In the genomic region with DNA sequence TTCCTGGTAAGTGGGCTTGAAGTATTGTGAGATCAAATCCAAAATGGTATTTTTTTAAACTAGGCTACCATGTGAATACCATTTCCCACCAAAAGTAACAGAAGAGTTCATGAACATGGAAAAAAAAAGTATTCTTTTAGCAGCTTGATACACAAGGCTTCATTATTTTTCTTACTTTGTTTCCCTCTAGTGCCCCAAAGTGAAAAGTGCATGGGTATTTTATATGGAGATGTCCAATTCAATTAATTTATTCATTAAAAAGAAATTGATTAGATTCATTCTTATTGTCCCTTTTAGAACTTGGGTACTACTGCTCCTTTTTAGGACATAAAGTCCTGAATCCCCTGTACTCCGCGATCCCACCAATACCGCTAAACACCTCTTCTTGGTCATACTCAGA, we compare ENCODE assay signal across 13 cellular contexts. TPM values are rescaled to one million over a fixed set of nuclear protein-coding genes. Genes with fewer than 3 reads are reported as not detected.
A peak's percentile ranks its signal among the peaks of the same experiment; 100 is the strongest.
DNase-seq lines count a peak whose midpoint lies in the region; FAIRE-seq and TF ChIP-seq lines count a peak whose summit lies in the region.
"Had no signal": no experiment of that assay in that cellular context is flagged by ENCODE, and none has a peak within 500 bp of the region (broad histone marks: within the 10 kb centered on the region; RNA-seq: fewer than 3 reads in every experiment).

No MANE protein-coding gene starts in this region.

- no peak overlapping the region for H3K4me3 ChIP-seq in OCI-LY3 (ENCODE audit: low read length)
- no peak overlapping the region for H3K4me3 ChIP-seq in endothelial cell of umbilical vein (replicated peaks in 1 of 3; ENCODE audit: insufficient read depth in 1 of 3, low read depth in 1 of 3, low read length in 3 of 3)
- H3K4me3 ChIP-seq: sigmoid colon had no signal

- dilution Hi-C loops in endothelial cell of umbilical vein (cut with MboI; ENCODE audit: extremely low pct_ligation_motif_present, low sequenced_read_pairs) = no loop called here

- H3K79me2 ChIP-seq in OCI-LY3 (ENCODE audit: low read length) = no peaks in the 10 kb centered on the region
- H3K79me2 ChIP-seq in endothelial cell of umbilical vein (ENCODE audit: control insufficient read depth, insufficient read depth, low read length) = no peaks in the 10 kb centered on the region

- H3K36me3 ChIP-seq in OCI-LY3 (replicated peaks; ENCODE audit: low read depth, low read length) (no peaks in the 10 kb centered on the region), endothelial cell of umbilical vein (ENCODE audit: control insufficient read depth in 2 of 2, extremely low read depth in 1 of 2, insufficient read depth in 2 of 2, low read length in 2 of 2) (no peaks in the 10 kb centered on the region)
- H3K36me3 ChIP-seq: sigmoid colon had no signal

- H3K27ac ChIP-seq in OCI-LY3 (ENCODE audit: low read length) = no peak overlapping the region
- H3K27ac ChIP-seq in endothelial cell of umbilical vein (ENCODE audit: insufficient read depth, low read depth, low read length) = no peak overlapping the region
- H3K27ac ChIP-seq: sigmoid colon had no signal

- H4K20me1 ChIP-seq in OCI-LY3 (ENCODE audit: insufficient read depth, low read length) (0 out of 2 replicates have a peak, but pooled peaks cover under 1% of the 10 kb centered on the region), endothelial cell of umbilical vein (replicated peaks; ENCODE audit: control insufficient read depth, extremely low read depth, insufficient read depth, low read length) (no peaks in the 10 kb centered on the region)

- CTCF ChIA-PET in endothelial cell of umbilical vein (lab: Charles Lee) = interaction anchor here (0.8 to 6.6 kb wide), 12 partner anchors 9 to 376 kb away, joined by 3 to 72 read pairs (median 4); no protein-coding TSS in a partner anchor

- intact Hi-C loops in endothelial cell of umbilical vein (cut with micrococcal nuclease) = loop anchor here (1.0 to 5.0 kb wide), 3 partner anchors 190 to 480 kb away; a partner anchor contains a TSS

- H3K27me3 ChIP-seq in OCI-LY3 (ENCODE audit: low read depth, low read length) = peaks cover 54% of the 10 kb centered on the region
- H3K27me3 ChIP-seq in endothelial cell of umbilical vein (ENCODE audit: control insufficient read depth in 2 of 2, insufficient read depth in 2 of 2, low read length in 2 of 2) = peaks cover 4 to 5% of the 10 kb centered on the region in 2 experiments
- H3K27me3 ChIP-seq: sigmoid colon had no signal

- H3K9me1 ChIP-seq in endothelial cell of umbilical vein (replicated peaks; ENCODE audit: control insufficient read depth, extremely low read depth, insufficient read depth, low read length) = no peaks in the 10 kb centered on the region

- no peaks in the 10 kb centered on the region for H3K9me3 ChIP-seq in OCI-LY3 (ENCODE audit: insufficient read depth, low read length)
- H3K9me3 ChIP-seq in endothelial cell of umbilical vein (replicated peaks; ENCODE audit: control insufficient read depth, insufficient read depth, low read length) = no peaks in the 10 kb centered on the region
- H3K9me3 ChIP-seq: sigmoid colon had no signal

- H2AFZ ChIP-seq in OCI-LY3 (ENCODE audit: low read depth, low read length) (no peak overlapping the region), endothelial cell of umbilical vein (ENCODE audit: low read depth, low read length) (no peak overlapping the region)

- peak; percentile 81 for FAIRE-seq in endothelial cell of umbilical vein (lab: Jason Lieb, UNC)
- no peak for FAIRE-seq in urothelium cell line (lab: Jason Lieb, UNC)
- FAIRE-seq: keratinocyte had no signal

- H3K4me1 ChIP-seq in OCI-LY3 (ENCODE audit: low read length) (peaks cover 30% of the 10 kb centered on the region), endothelial cell of umbilical vein (ENCODE audit: control insufficient read depth, extremely low read depth, insufficient read depth, low read length) (peaks cover 29% of the 10 kb centered on the region)

- no TSS peak for BruUV-seq in endothelial cell of umbilical vein (replicated peaks; lab: Mats Ljungman, UMichigan)

- TF ChIP-seq CTCF in OCI-LY3 (IDR thresholded peaks at IDR 0.05; ENCODE audit: low read depth, low read length) (peak; percentile 53), endothelial cell of umbilical vein (IDR thresholded peaks at IDR 0.05; ENCODE audit: extremely low read depth in 1 of 2, insufficient read depth in 1 of 2, low read depth in 1 of 2, low read length in 2 of 2) (peak; percentile 3 to 17)

- POLR2A ChIA-PET in endothelial cell of umbilical vein (lab: Charles Lee) = no interaction called here

- H3K4me2 ChIP-seq in OCI-LY3 (ENCODE audit: low read length) = no peak overlapping the region
- no peak overlapping the region for H3K4me2 ChIP-seq in endothelial cell of umbilical vein (ENCODE audit: insufficient read depth, low read length)

- DNase-seq in NCI-H1417 (lab: John Stamatoyannopoulos, UW) = peak in 2 of 3 experiments; percentile 10 to 62
- no peak for DNase-seq in NCI-H1417 treated with DMSO at 0.1 percent for 48 hours (lab: John Stamatoyannopoulos, UW)
- peak; percentile 58 for DNase-seq in endothelial cell of umbilical vein (ENCODE audit: low read depth, low spot score)
- peak; percentile 41 for DNase-seq in renal cortical epithelial cell (ENCODE audit: low read depth)
- no peak for DNase-seq in GOT3 (lab: John Stamatoyannopoulos, UW)
- DNase-seq in OCI-M2 (lab: John Stamatoyannopoulos, UW; ENCODE audit: unreplicated experiment) = no peak
- DNase-seq in urothelium cell line (ENCODE audit: low spot score) = no peak
- DNase-seq: activated effector memory CD4-positive, alpha-beta T cell treated with anti-CD3 and anti-CD28 coated beads, Interleukin-2, amount 50 U/mL, for 16 hours; effector memory CD8-positive, alpha-beta T cell; sigmoid colon; stimulated activated CD8-positive, alpha-beta memory T cell treated with anti-CD3 and anti-CD28 coated beads, Interleukin-4, amount 100 ng/mL, for 48 hours had no signal

- H3K9ac ChIP-seq in OCI-LY3 (ENCODE audit: low read length) = no peak overlapping the region
- H3K9ac ChIP-seq in endothelial cell of umbilical vein (replicated peaks; ENCODE audit: extremely low read depth, insufficient read depth, low read length) = no peak overlapping the region

- no peak for TF ChIP-seq POLR2A in endothelial cell of umbilical vein (IDR thresholded peaks at IDR 0.05; ENCODE audit: low read depth, low read length)

TF ChIP-seq in endothelial cell of umbilical vein, 7 proteins besides CTCF, POLR2A, EP300 and RAD21:
- TF ChIP-seq POLR2AphosphoS5 (IDR thresholded peaks at IDR 0.05; ENCODE audit: insufficient read depth, low read depth, low read length) = no peak
- TF ChIP-seq MYC (IDR thresholded peaks at IDR 0.05; ENCODE audit: low read depth, low read length) = no peak
- TF ChIP-seq, protein P1, sequence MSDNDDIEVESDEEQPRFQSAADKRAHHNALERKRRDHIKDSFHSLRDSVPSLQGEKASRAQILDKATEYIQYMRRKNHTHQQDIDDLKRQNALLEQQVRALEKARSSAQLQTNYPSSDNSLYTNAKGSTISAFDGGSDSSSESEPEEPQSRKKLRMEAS (IDR thresholded peaks at IDR 0.05; ENCODE audit: insufficient read depth, insufficient read length) = no peak
- no peak for TF ChIP-seq JUN (IDR thresholded peaks at IDR 0.05; ENCODE audit: borderline replicate concordance, insufficient read depth, insufficient read length, low read depth)
- no peak for TF ChIP-seq EZH2 (IDR thresholded peaks at IDR 0.05; ENCODE audit: borderline replicate concordance, low read depth, low read length, severe bottlenecking)
- no peak for TF ChIP-seq FOS (IDR thresholded peaks at IDR 0.05; ENCODE audit: borderline replicate concordance, insufficient read depth, low read length)
- TF ChIP-seq GATA2 (IDR thresholded peaks at IDR 0.05; ENCODE audit: insufficient read depth, insufficient read length, low read depth, low read length) = no peak
TF ChIP-seq in endothelial cell of umbilical vein: peak in this region for 0.

RNA-seq across cellular contexts. Expression of a gene that starts 28.6 kb away (rescaled TPM):
- not detected in 2 replicates for total RNA-seq in endothelial cell of umbilical vein
- polyA plus RNA-seq in endothelial cell of umbilical vein = not detected in 2 replicates
- not detected in 2 replicates for polyA plus RNA-seq in endothelial cell of umbilical vein (2011; cell fraction: cytosol; rRNA removed)
- not detected in 2 replicates for polyA plus RNA-seq in endothelial cell of umbilical vein (2011; cell fraction: nucleus; rRNA removed)
- not detected in 2 replicates for polyA plus RNA-seq in endothelial cell of umbilical vein (2012)
- polyA minus RNA-seq in endothelial cell of umbilical vein = not detected in 2 replicates
- polyA minus RNA-seq in endothelial cell of umbilical vein (2011; cell fraction: cytosol; rRNA and poly(A)+ RNA removed) = not detected
- not detected in 2 replicates for polyA minus RNA-seq in endothelial cell of umbilical vein (2011; cell fraction: nucleus; rRNA and poly(A)+ RNA removed)
- total RNA-seq in renal cortical epithelial cell = 4.6 and 255 TPM in 2 replicates
- total RNA-seq: sigmoid colon had no signal

Comparison
In these comparisons a context has a peak if more than half of its experiments do, and no peak if none do; other contexts are left out.
1. DNase-seq: peak in NCI-H1417 (2 of 3), endothelial cell of umbilical vein (single experiment) and renal cortical epithelial cell (single experiment); none in NCI-H1417 treated with DMSO at 0.1 percent for 48 hours (single experiment), GOT3 (single experiment), OCI-M2 (single experiment) and urothelium cell line (single experiment).